Comparison of ENCODE assay signal across 11 cellular contexts in genomic region chr7:74525881-74526280, GRCh38.
DNase-seq lines count a peak whose midpoint lies in the region; ATAC-seq, FAIRE-seq and TF ChIP-seq lines count a peak whose summit lies in the region.
"Had no signal": no experiment of that assay in that cellular context is flagged by ENCODE, and none has a peak within 500 bp of the region (broad histone marks: within the 10 kb centered on the region; RNA-seq: fewer than 3 reads in every experiment).

No MANE protein-coding gene starts in this region.

- H3K9me3 Mint-ChIP-seq in natural killer cell treated with Interleukin-12 subunit alpha and Interleukin-12 subunit beta and Interleukin-15 and Interleukin-18, amount 100 ng/mL, for 72 hours, result no peaks in the 10 kb centered on the region

- no peaks in the 10 kb centered on the region for H3K9me3 ChIP-seq in small intestine (ENCODE audit: control insufficient read depth, low read depth)

- H3K27ac Mint-ChIP-seq in natural killer cell treated with Interleukin-12 subunit alpha and Interleukin-12 subunit beta and Interleukin-15 and Interleukin-18, amount 100 ng/mL, for 72 hours, result no peak overlapping the region

- in situ Hi-C loops in GM13977 (cut with MboI; ENCODE audit: low pct_unique_long_range_greater_than_20kb, low sequenced_read_pairs, unreplicated experiment), result no loop called here

- ATAC-seq in foreskin keratinocyte (peak; percentile 88), GM18520 (IDR thresholded peaks at IDR 0.05; ENCODE audit: unreplicated experiment) (no peak), GM21619 (IDR thresholded peaks at IDR 0.05; ENCODE audit: unreplicated experiment) (no peak)
- no peak for ATAC-seq in natural killer cell treated with Interleukin-12 subunit alpha and Interleukin-12 subunit beta and Interleukin-15 and Interleukin-18, amount 100 ng/mL, for 72 hours

- 12 to 62% (median 12%) methylated on average over 6 to 7 of the region's 7 CpGs for WGBS in small intestine, 3 donors

- FAIRE-seq in small intestine (lab: Jason Lieb, UNC), result no peak

- TF ChIP-seq CTCF in foreskin keratinocyte (conservative IDR thresholded peaks at IDR 0.05) (no peak), GM13977 (IDR thresholded peaks at IDR 0.05; ENCODE audit: extremely low read depth, insufficient read depth, missing control alignments) (no peak)

- no peaks in the 10 kb centered on the region for H3K4me1 Mint-ChIP-seq in natural killer cell treated with Interleukin-12 subunit alpha and Interleukin-12 subunit beta and Interleukin-15 and Interleukin-18, amount 100 ng/mL, for 72 hours (ENCODE audit: low read depth in 2 of 2)

- H3K4me3 ChIP-seq in small intestine (ENCODE audit: low read depth in 1 of 2, low read length in 2 of 2), result no peak overlapping the region

- H3K27me3 ChIP-seq in foreskin keratinocyte, result no peaks in the 10 kb centered on the region
- no peaks in the 10 kb centered on the region for H3K27me3 ChIP-seq in small intestine (ENCODE audit: control insufficient read depth in 2 of 2, insufficient read depth in 2 of 2, low read length in 2 of 2)

- H3K4me1 ChIP-seq in foreskin keratinocyte, result no peaks in the 10 kb centered on the region
- no peaks in the 10 kb centered on the region for H3K4me1 ChIP-seq in small intestine (ENCODE audit: control insufficient read depth in 2 of 2, insufficient read depth in 1 of 2, low read depth in 1 of 2, low read length in 1 of 2)

- DNase-seq in LoVo (ENCODE audit: low spot score) (peak; percentile 51), NCI-H748 (lab: John Stamatoyannopoulos, UW; ENCODE audit: unreplicated experiment) (peak; percentile 96), foreskin keratinocyte (peak; percentile 53 to 77), small intestine (peak; percentile 89), GM13977 (ENCODE audit: low spot score) (no peak)
- DNase-seq in natural killer cell treated with Interleukin-12 subunit alpha and Interleukin-12 subunit beta and Interleukin-15 and Interleukin-18, amount 100 ng/mL, for 72 hours (ENCODE audit: low spot score), result no peak
- DNase-seq: nucleus accumbens; stimulated activated CD4-positive, alpha-beta T cell treated with anti-CD3 and anti-CD28 coated beads, Interleukin-2, amount 100 ng/mL, for 24 hours; T1000 had no signal

- peak overlapping the region; percentile 46 for H3K27ac ChIP-seq in foreskin keratinocyte
- peak overlapping the region in 1 of 2 donors; percentile 29 for H3K27ac ChIP-seq in small intestine (ENCODE audit: low read depth in 1 of 2, low read length in 1 of 2)

- no peaks in the 10 kb centered on the region for H3K36me3 Mint-ChIP-seq in natural killer cell treated with Interleukin-12 subunit alpha and Interleukin-12 subunit beta and Interleukin-15 and Interleukin-18, amount 100 ng/mL, for 72 hours

- H3K36me3 ChIP-seq in small intestine (ENCODE audit: control insufficient read depth in 2 of 2, insufficient read depth in 2 of 2, low read length in 2 of 2), result peaks cover 0 to 3% of the 10 kb centered on the region in 2 donors

- H3K27me3 Mint-ChIP-seq in natural killer cell treated with Interleukin-12 subunit alpha and Interleukin-12 subunit beta and Interleukin-15 and Interleukin-18, amount 100 ng/mL, for 72 hours, result no peaks in the 10 kb centered on the region

- H3K4me3 Mint-ChIP-seq in natural killer cell treated with Interleukin-12 subunit alpha and Interleukin-12 subunit beta and Interleukin-15 and Interleukin-18, amount 100 ng/mL, for 72 hours, result no peak overlapping the region

Comparison
In these comparisons a context has a peak if more than half of its experiments do, and no peak if none do; other contexts are left out.
1. DNase-seq: peak in LoVo (single experiment), NCI-H748 (single experiment), foreskin keratinocyte (2 of 2) and small intestine (single experiment); none in GM13977 (single experiment) and natural killer cell treated with Interleukin-12 subunit alpha and Interleukin-12 subunit beta and Interleukin-15 and Interleukin-18, amount 100 ng/mL, for 72 hours (single experiment).